In genomic region chr2:99430614-99431258, GRCh38 we compare ENCODE assay signal across 11 cellular contexts. TPM values are rescaled to one million over a fixed set of nuclear protein-coding genes. Genes with fewer than 3 reads are reported as not detected.
DNase-seq lines count a peak whose midpoint lies in the region; ATAC-seq, FAIRE-seq and TF ChIP-seq lines count a peak whose summit lies in the region.
"Had no signal": no experiment of that assay in that cellular context is flagged by ENCODE, and none has a peak within 500 bp of the region (broad histone marks: within the 10 kb centered on the region; RNA-seq: fewer than 3 reads in every experiment).

No MANE protein-coding gene starts in this region.

- H2AFZ ChIP-seq in astrocyte (ENCODE audit: low read depth, low read length) = no peak overlapping the region

- no peaks in the 10 kb centered on the region for H3K27me3 Mint-ChIP-seq in astrocyte (ENCODE audit: low read depth, unreplicated experiment)

- TF ChIP-seq CTCF in AG09319 (IDR thresholded peaks at IDR 0.05; ENCODE audit: low read depth, low read length) (no peak), astrocyte (IDR thresholded peaks at IDR 0.05; ENCODE audit: insufficient read depth, low read depth, low read length) (no peak)

- no peak overlapping the region for H3K9ac ChIP-seq in astrocyte (ENCODE audit: low read length)

- ATAC-seq in left lobe of liver = no peak

- H3K4me2 ChIP-seq in astrocyte (ENCODE audit: low read length) = no peak overlapping the region

- H3K4me1 Mint-ChIP-seq in astrocyte (ENCODE audit: low read depth, unreplicated experiment) = peaks cover 4% of the 10 kb centered on the region

- peaks cover 26% of the 10 kb centered on the region for H4K20me1 ChIP-seq in astrocyte (ENCODE audit: insufficient read depth, low read length)

- peaks cover 14% of the 10 kb centered on the region for H3K36me3 ChIP-seq in astrocyte (ENCODE audit: insufficient read depth, low read length)

- H3K27ac Mint-ChIP-seq in astrocyte (ENCODE audit: unreplicated experiment) = no peak overlapping the region

- in situ Hi-C loops in G401 (cut with HindIII; ENCODE audit: low sequenced_read_pairs) = no loop called here

- no peaks in the 10 kb centered on the region for H3K79me2 ChIP-seq in astrocyte (ENCODE audit: insufficient read depth, low read length)

- DNase-seq in AG09319 (ENCODE audit: extremely low read depth, low read depth) (peak; percentile 89), G401 (ENCODE audit: low spot score) (peak; percentile 55), astrocyte (ENCODE audit: low read depth) (peak; percentile 79), myocyte (ENCODE audit: low read depth) (peak; percentile 14), NCI-H1105 (lab: John Stamatoyannopoulos, UW) (no peak), left lobe of liver (ENCODE audit: low spot score) (no peak), NCI-H2029 treated with DMSO at 0.1 percent for 48 hours (lab: John Stamatoyannopoulos, UW) (no peak)
- no peak for DNase-seq in effector CD8-positive, alpha-beta T cell (lab: John Stamatoyannopoulos, UW)
- DNase-seq: H7, kidney glomerular epithelial cell had no signal

- peak; percentile 26 for FAIRE-seq in astrocyte (lab: Jason Lieb, UNC)

- H3K9me3 ChIP-seq in astrocyte (ENCODE audit: insufficient read depth, low read depth, low read length) = no peaks in the 10 kb centered on the region

- peaks cover 5% of the 10 kb centered on the region for H3K36me3 Mint-ChIP-seq in astrocyte (ENCODE audit: low read depth, unreplicated experiment)

- H3K27me3 ChIP-seq in astrocyte (ENCODE audit: insufficient read depth, low read length) = no peaks in the 10 kb centered on the region

- H3K27ac ChIP-seq in astrocyte (ENCODE audit: low read depth, low read length) = no peak overlapping the region
- H3K27ac ChIP-seq: epithelial cell of prostate had no signal

- H3K4me3 ChIP-seq in astrocyte (ENCODE audit: insufficient read depth, low read depth, low read length) = no peak overlapping the region

- peaks cover 8% of the 10 kb centered on the region for H3K4me1 ChIP-seq in astrocyte (ENCODE audit: insufficient read depth, low read length)

- no peaks in the 10 kb centered on the region for H3K9me3 Mint-ChIP-seq in astrocyte (ENCODE audit: unreplicated experiment)

- no peak overlapping the region for H3K4me3 Mint-ChIP-seq in astrocyte (ENCODE audit: unreplicated experiment)

RNA-seq across cellular contexts. Expression of gene REV1, which starts 59.1 kb away (rescaled TPM):
- 23.5 and 25.4 TPM in 2 replicates for total RNA-seq in G401 (2014; rRNA removed; shearing (Covaris generic))
- total RNA-seq in astrocyte (24.4 and 26.1 TPM in 2 replicates), myocyte (19.1 and 21.9 TPM in 2 replicates), left lobe of liver (14.3 TPM)
- 12.9 TPM for polyA plus RNA-seq in myocyte (2012)

Comparison
In these comparisons a context has a peak if more than half of its experiments do, and no peak if none do; other contexts are left out.
1. DNase-seq: peak in AG09319 (single experiment), G401 (single experiment), astrocyte (single experiment) and myocyte (single experiment); none in effector CD8-positive, alpha-beta T cell (single experiment), NCI-H1105 (single experiment), left lobe of liver (single experiment) and NCI-H2029 treated with DMSO at 0.1 percent for 48 hours (single experiment).